30 cellular contexts compared by ENCODE assay signal in genomic region chr4:61375316-61375715, GRCh38.
DNase-seq lines count a peak whose midpoint lies in the region; ATAC-seq, FAIRE-seq and TF ChIP-seq lines count a peak whose summit lies in the region.
"Had no signal": no experiment of that assay in that cellular context is flagged by ENCODE, and none has a peak within 500 bp of the region (broad histone marks: within the 10 kb centered on the region; RNA-seq: fewer than 3 reads in every experiment).

No MANE protein-coding gene starts in this region.

- H3K79me2 ChIP-seq in H1 (ENCODE audit: control insufficient read depth in 1 of 2, insufficient read depth in 2 of 2, low read length in 2 of 2) (peaks cover 0 to 12% of the 10 kb centered on the region in 2 experiments; a peak in 2 of 4 replicates), osteoblast (ENCODE audit: insufficient read depth, low read length) (no peaks in the 10 kb centered on the region), H9 (ENCODE audit: insufficient read depth, low read length) (no peaks in the 10 kb centered on the region)
- H3K79me2 ChIP-seq: parathyroid adenoma had no signal

- no peak overlapping the region for H3K18ac ChIP-seq in H1 (ENCODE audit: extremely low read depth, low read length)
- no peak overlapping the region for H3K18ac ChIP-seq in H9 (ENCODE audit: insufficient read length, low read depth, low read length)

- H3K4me3 ChIP-seq in HEK293 (ENCODE audit: low read depth, low read length) (no peak overlapping the region), RWPE2 (ENCODE audit: severe bottlenecking) (no peak overlapping the region), H1 (ENCODE audit: extremely low read depth in 1 of 4, insufficient read depth in 2 of 4, low read depth in 3 of 4, low read length in 4 of 4) (no peak overlapping the region), osteoblast (ENCODE audit: insufficient read depth, low read length) (no peak overlapping the region)
- H3K4me3 ChIP-seq: heart right ventricle, right lobe of liver, SK-N-MC, tibial nerve had no signal

- H3K9me3 ChIP-seq in HEK293 (ENCODE audit: control insufficient read depth, insufficient read depth, low read depth, low read length) (no peaks in the 10 kb centered on the region), RWPE2 (ENCODE audit: severe bottlenecking) (no peaks in the 10 kb centered on the region), H1 (ENCODE audit: insufficient read depth in 2 of 2, low read depth in 1 of 2, low read length in 1 of 2) (peaks cover 0 to 7% of the 10 kb centered on the region in 2 experiments; a peak in 1 of 4 replicates), osteoblast (ENCODE audit: low read depth, low read length) (no peaks in the 10 kb centered on the region), H9 (ENCODE audit: control insufficient read depth, low read depth, low read length) (no peaks in the 10 kb centered on the region)
- H3K9me3 ChIP-seq: right lobe of liver had no signal

- H4K5ac ChIP-seq in H1 (ENCODE audit: insufficient read length, low read depth, low read length) (peak overlapping the region; percentile 88), H9 (ENCODE audit: insufficient read length, low read depth, low read length) (no peak overlapping the region)

- no peak for TF ChIP-seq POLR2A in H1 (IDR thresholded peaks at IDR 0.05; ENCODE audit: control extremely low read depth in 1 of 2, low read depth in 2 of 2, low read length in 2 of 2)

- H2BK12ac ChIP-seq in H1 (ENCODE audit: low read depth, low read length) (no peak overlapping the region), H9 (ENCODE audit: insufficient read length, low read depth, low read length) (no peak overlapping the region)

- CTCF ChIA-PET in HEK293 (lab: Yijun Ruan, JAX), result no interaction called here
- CTCF ChIA-PET in H1 (lab: Charles Lee; ENCODE audit: partially characterized antibody), result no interaction called here

- H2AFZ ChIP-seq in H1 (ENCODE audit: low read length) (no peak overlapping the region), osteoblast (ENCODE audit: low read length) (no peak overlapping the region), H9 (ENCODE audit: low read length) (no peak overlapping the region)
- H2AFZ ChIP-seq: parathyroid adenoma had no signal

- DNase-seq in RWPE2 (ENCODE audit: low spot score), result no peak
- DNase-seq in H1 (ENCODE audit: low read depth in 1 of 2, low spot score in 2 of 2), result no peak
- DNase-seq in osteoblast (ENCODE audit: insufficient read length, low spot score, missing footprints), result peak; percentile 17
- DNase-seq in pons (ENCODE audit: low spot score), result no peak
- no peak for DNase-seq in H4 (ENCODE audit: low spot score)
- DNase-seq in H9, result no peak
- DNase-seq: activated CD4-positive, alpha-beta T cell treated with anti-CD3 and anti-CD28 coated beads, Interleukin-2, amount 10 ng/mL, durations not matched to agents 24 days and 14 days; activated naive CD4-positive, alpha-beta T cell treated with Interleukin-2 at 50 U/mL for 16 hours; activated T-cell treated with anti-CD3 and anti-CD28 coated beads, Interleukin-2, amount 50 U/mL, for 48 hours; dorsolateral prefrontal cortex; heart right ventricle; KBM-7; MV-4-11; NCI-H146; NK-92 treated with Interleukin-12 subunit alpha and Interleukin-12 subunit beta, amount 100 ng/mL, for 24 hours; right lobe of liver; stimulated activated naive CD8-positive, alpha-beta T cell treated with anti-CD3 and anti-CD28 coated beads, Interleukin-15, amount 100 ng/mL, for 72 hours; T-helper 2 cell had no signal

- peaks cover 3 to 25% (median 16%) of the 10 kb centered on the region in 3 experiments; a peak in 6 of 7 replicates for H3K36me3 Mint-ChIP-seq in H9 (ENCODE audit: insufficient read depth in 1 of 3, low read depth in 3 of 3)
- H3K36me3 Mint-ChIP-seq: CD14-positive monocyte had no signal

- no peak overlapping the region for H4K8ac ChIP-seq in H1 (ENCODE audit: extremely low read depth, insufficient read depth, low read length)
- H4K8ac ChIP-seq in H9 (replicated peaks; ENCODE audit: insufficient read length, low read depth, low read length), result no peak overlapping the region

- H3K23ac ChIP-seq in H1 (ENCODE audit: insufficient read length), result no peak overlapping the region
- no peak overlapping the region for H3K23ac ChIP-seq in H9 (ENCODE audit: insufficient read length, low read depth, low read length)

- no peak for FAIRE-seq in H1 (lab: Jason Lieb, UNC)
- FAIRE-seq: D721Med, endothelial cell of umbilical vein, GM12892 had no signal

- H3K4me1 Mint-ChIP-seq in H9, result peaks cover 13 to 25% of the 10 kb centered on the region in 2 experiments
- H3K4me1 Mint-ChIP-seq: activated CD4-positive, alpha-beta T cell treated with anti-CD3 and anti-CD28 coated beads, Interleukin-2, amount 10 ng/mL, durations not matched to agents 24 days and 14 days; CD14-positive monocyte; central memory CD8-positive, alpha-beta T cell; stimulated activated naive CD8-positive, alpha-beta T cell treated with anti-CD3 and anti-CD28 coated beads, Interleukin-15, amount 100 ng/mL, for 72 hours had no signal

- no peaks in the 10 kb centered on the region for H3K27me3 Mint-ChIP-seq in H9 (ENCODE audit: low read depth)
- H3K27me3 Mint-ChIP-seq: activated CD4-positive, alpha-beta T cell treated with anti-CD3 and anti-CD28 coated beads, Interleukin-2, amount 10 ng/mL, durations not matched to agents 24 days and 14 days; central memory CD8-positive, alpha-beta T cell; stimulated activated naive CD8-positive, alpha-beta T cell treated with anti-CD3 and anti-CD28 coated beads, Interleukin-15, amount 100 ng/mL, for 72 hours had no signal

- H2BK20ac ChIP-seq in H1 (ENCODE audit: low read length), result no peak overlapping the region
- no peak overlapping the region for H2BK20ac ChIP-seq in H9 (ENCODE audit: low read depth, low read length, poor library complexity, severe bottlenecking)

- H3K79me1 ChIP-seq in H1 (ENCODE audit: low read depth, low read length) (no peaks in the 10 kb centered on the region), H9 (ENCODE audit: insufficient read depth, low read depth, low read length, poor library complexity, severe bottlenecking) (no peaks in the 10 kb centered on the region)

- no peak overlapping the region for H2BK120ac ChIP-seq in H1 (replicated peaks; ENCODE audit: low read depth, low read length)
- no peak overlapping the region for H2BK120ac ChIP-seq in H9 (ENCODE audit: low read depth, low read length, poor library complexity, severe bottlenecking)

- H4K20me1 ChIP-seq in H1 (replicated peaks in 1 of 2; ENCODE audit: control insufficient read depth in 1 of 2, insufficient read depth in 2 of 2, low read length in 2 of 2) (no peaks in the 10 kb centered on the region), osteoblast (ENCODE audit: insufficient read depth, low read length) (no peaks in the 10 kb centered on the region), H9 (ENCODE audit: control insufficient read depth, insufficient read depth, insufficient read length) (no peaks in the 10 kb centered on the region)

- H2BK5ac ChIP-seq in H1 (ENCODE audit: low read depth, low read length), result no peak overlapping the region
- no peak overlapping the region for H2BK5ac ChIP-seq in H9 (ENCODE audit: insufficient read length, low read length)

- H3K4me2 ChIP-seq in H1 (ENCODE audit: insufficient read depth in 1 of 2, low read depth in 2 of 2, low read length in 2 of 2) (no peak overlapping the region), osteoblast (ENCODE audit: insufficient read depth, low read length) (no peak overlapping the region), H9 (ENCODE audit: insufficient read depth, insufficient read length, low read length) (no peak overlapping the region)

- no peak for TF ChIP-seq RAD21 in H1 (IDR thresholded peaks at IDR 0.05 in 1 of 2, conservative IDR thresholded peaks at IDR 0.05 in 1 of 2; ENCODE audit: low read depth in 2 of 2, low read length in 2 of 2)

- H3K9me3 Mint-ChIP-seq in H9, result peaks cover 17 to 19% of the 10 kb centered on the region in 2 experiments
- H3K9me3 Mint-ChIP-seq: stimulated activated naive CD8-positive, alpha-beta T cell treated with anti-CD3 and anti-CD28 coated beads, Interleukin-15, amount 100 ng/mL, for 72 hours had no signal

- H3K27me3 ChIP-seq in RWPE2 (ENCODE audit: insufficient read depth, poor library complexity, severe bottlenecking) (no peaks in the 10 kb centered on the region), H1 (replicated peaks in 1 of 4; ENCODE audit: control insufficient read depth in 3 of 4, extremely low read depth in 1 of 4, insufficient read depth in 3 of 4, low read length in 3 of 4) (no peaks in the 10 kb centered on the region), osteoblast (ENCODE audit: insufficient read depth, low read length) (no peaks in the 10 kb centered on the region), H9 (ENCODE audit: insufficient read depth, low read length) (no peaks in the 10 kb centered on the region)
- H3K27me3 ChIP-seq: dorsolateral prefrontal cortex, heart right ventricle, right lobe of liver, tibial nerve had no signal

- no peak overlapping the region for H3K27ac ChIP-seq in HEK293 (ENCODE audit: extremely low read depth, low read depth, low read length)
- H3K27ac ChIP-seq in RWPE2 (ENCODE audit: poor library complexity, severe bottlenecking), result peak overlapping the region; percentile 87
- no peak overlapping the region for H3K27ac ChIP-seq in H1 (ENCODE audit: low read depth, low read length)
- H3K27ac ChIP-seq in osteoblast (ENCODE audit: low read depth, low read length), result no peak overlapping the region
- H3K27ac ChIP-seq in H9 (ENCODE audit: insufficient read length, low read depth, low read length), result no peak overlapping the region
- H3K27ac ChIP-seq: parathyroid adenoma, right lobe of liver had no signal

- WGBS in H1 (ENCODE audit: extremely low coverage in 1 of 2, insufficient coverage in 1 of 2, insufficient read length in 1 of 2, insufficient replicate concordance in 2 of 2, low coverage in 1 of 2, low lambda C conversion rate in 2 of 2, missing lambda C conversion rate in 1 of 2), 2 experiments, result 78% methylated on average over 2 of the region's 2 CpGs; no CpG with 5 or more reads in 1 of the 2 experiments
- no CpG with 5 or more reads among the region's 2 CpGs for WGBS in H9 (ENCODE audit: extremely low coverage, insufficient read length, low lambda C conversion rate)

- POLR2A ChIA-PET in HEK293 (lab: Yijun Ruan, JAX), result no interaction called here
- POLR2A ChIA-PET in H1 (lab: Charles Lee; ENCODE audit: partially characterized antibody), result no interaction called here

- peak; percentile 95 for ATAC-seq in RWPE2 (ENCODE audit: low read depth)
- no peak for ATAC-seq in GM21717 (IDR thresholded peaks at IDR 0.05; ENCODE audit: unreplicated experiment)
- ATAC-seq: HCT116; right lobe of liver; stimulated activated naive CD8-positive, alpha-beta T cell treated with anti-CD3 and anti-CD28 coated beads, Interleukin-15, amount 100 ng/mL, for 72 hours had no signal

- H2BK15ac ChIP-seq in H1 (ENCODE audit: low read length), result no peak overlapping the region
- no peak overlapping the region for H2BK15ac ChIP-seq in H9 (ENCODE audit: low read depth, low read length)

- H3K4me1 ChIP-seq in HEK293 (ENCODE audit: control insufficient read depth, insufficient read depth, low read length), result peaks cover 10% of the 10 kb centered on the region; the same call in 1 of the 2 replicates
- peaks cover 27% of the 10 kb centered on the region for H3K4me1 ChIP-seq in RWPE2 (ENCODE audit: insufficient read depth, poor library complexity, severe bottlenecking)
- H3K4me1 ChIP-seq in H1 (replicated peaks in 1 of 4; ENCODE audit: control insufficient read depth in 3 of 4, insufficient read depth in 4 of 4, low read length in 3 of 4), result peaks cover 0 to 9% (median under 1%) of the 10 kb centered on the region in 4 experiments; a peak in 2 of 7 replicates
- H3K4me1 ChIP-seq in osteoblast (ENCODE audit: insufficient read depth, low read length), result no peaks in the 10 kb centered on the region
- H3K4me1 ChIP-seq in H9 (ENCODE audit: insufficient read depth, low read length), result no peaks in the 10 kb centered on the region
- H3K4me1 ChIP-seq: parathyroid adenoma, right lobe of liver had no signal

- no peak overlapping the region for H3K4me3 Mint-ChIP-seq in H9
- H3K4me3 Mint-ChIP-seq: activated CD4-positive, alpha-beta T cell treated with anti-CD3 and anti-CD28 coated beads, Interleukin-2, amount 10 ng/mL, durations not matched to agents 24 days and 14 days; CD14-positive monocyte; central memory CD8-positive, alpha-beta T cell; nephron; stimulated activated naive CD8-positive, alpha-beta T cell treated with anti-CD3 and anti-CD28 coated beads, Interleukin-15, amount 100 ng/mL, for 72 hours had no signal

- H3K9ac ChIP-seq in H1 (replicated peaks in 1 of 4; ENCODE audit: extremely low read depth in 1 of 4, low read depth in 3 of 4, low read length in 3 of 4) (peak overlapping the region in 1 of 4 experiments; percentile 8; a peak in 1 of 7 replicates), H9 (ENCODE audit: extremely low read depth, insufficient read length, low read length) (no peak overlapping the region)
- H3K9ac ChIP-seq: parathyroid adenoma had no signal

- no peak overlapping the region for H4K91ac ChIP-seq in H1 (replicated peaks; ENCODE audit: insufficient read length, low read length)
- H4K91ac ChIP-seq in H9 (ENCODE audit: insufficient read length, low read depth, low read length), result no peak overlapping the region

- no peak overlapping the region for H3T11ph ChIP-seq in H9 (ENCODE audit: low read length)

- no peak overlapping the region for H3K4ac ChIP-seq in H1 (replicated peaks; ENCODE audit: insufficient read length, low read depth, low read length)
- H3K4ac ChIP-seq in H9 (ENCODE audit: low read depth, low read length), result no peak overlapping the region

- H3K23me2 ChIP-seq in H1 (ENCODE audit: low read depth, low read length) (no peaks in the 10 kb centered on the region), H9 (ENCODE audit: insufficient read length, low read depth, low read length, poor library complexity, severe bottlenecking) (no peaks in the 10 kb centered on the region)

- TF ChIP-seq CTCF in HEK293 (tag by site-specific recombination; IDR thresholded peaks at IDR 0.05) (no peak), RWPE2 (IDR thresholded peaks at IDR 0.05; ENCODE audit: poor library complexity, severe bottlenecking) (no peak), H1 (IDR thresholded peaks at IDR 0.05; ENCODE audit: control extremely low read depth in 1 of 3, insufficient read depth in 1 of 3, low read depth in 1 of 3, low read length in 3 of 3) (no peak), osteoblast (IDR thresholded peaks at IDR 0.05; ENCODE audit: extremely low read depth, low read depth, low read length) (no peak), H9 (conservative IDR thresholded peaks at IDR 0.05) (no peak)

- H2AK5ac ChIP-seq in H1 (ENCODE audit: low read depth, low read length) (no peak overlapping the region), H9 (ENCODE audit: insufficient read length, low read length) (no peak overlapping the region)

- H3K36me3 ChIP-seq in HEK293 (ENCODE audit: control insufficient read depth in 2 of 2, insufficient read depth in 1 of 2, low read length in 2 of 2) (no peaks in the 10 kb centered on the region), RWPE2 (ENCODE audit: low read depth) (no peaks in the 10 kb centered on the region), H1 (ENCODE audit: control insufficient read depth in 2 of 4, insufficient read depth in 4 of 4, low read length in 3 of 4) (no peaks in the 10 kb centered on the region; a peak in 1 of 8 replicates), osteoblast (ENCODE audit: insufficient read depth, low read length) (no peaks in the 10 kb centered on the region)
- H3K36me3 ChIP-seq: heart right ventricle, right lobe of liver, tibial nerve had no signal

- no peak for TF ChIP-seq EP300 in H1 (IDR thresholded peaks at IDR 0.05; ENCODE audit: borderline replicate concordance in 1 of 2, low read depth in 2 of 2, low read length in 2 of 2)

- H3K56ac ChIP-seq in H1 (replicated peaks; ENCODE audit: insufficient read length, low read depth, low read length) (no peak overlapping the region), H9 (ENCODE audit: insufficient read length, low read depth, low read length) (no peak overlapping the region)

- H3K27ac Mint-ChIP-seq in H9, result no peak overlapping the region; a peak in 1 of 7 replicates
- H3K27ac Mint-ChIP-seq: activated CD4-positive, alpha-beta T cell treated with anti-CD3 and anti-CD28 coated beads, Interleukin-2, amount 10 ng/mL, durations not matched to agents 24 days and 14 days; CD14-positive monocyte; stimulated activated naive CD8-positive, alpha-beta T cell treated with anti-CD3 and anti-CD28 coated beads, Interleukin-15, amount 100 ng/mL, for 72 hours had no signal

- H3K14ac ChIP-seq in H1 (ENCODE audit: insufficient read length) (no peak overlapping the region), H9 (ENCODE audit: insufficient read depth, low read length) (no peak overlapping the region)
